Comparison of ENCODE assay signal across 13 cellular contexts in the genomic region with DNA sequence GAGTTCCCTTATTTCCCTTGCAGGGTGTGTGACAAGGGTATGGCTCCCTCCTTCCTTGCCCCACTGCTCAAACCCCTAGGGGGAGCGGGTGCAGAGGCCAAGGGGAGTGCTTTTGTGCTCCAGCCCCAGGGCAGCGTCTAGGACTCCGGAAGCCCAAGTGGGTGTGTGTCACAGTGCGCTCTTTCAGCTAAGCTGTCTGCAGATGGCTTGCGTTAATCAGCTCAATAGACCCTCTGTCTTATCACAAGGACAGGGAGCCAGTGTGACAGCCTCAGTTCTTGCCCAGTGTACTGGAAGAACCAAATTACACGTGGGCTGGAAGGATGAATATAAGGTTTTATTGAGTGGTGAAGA.
A peak's percentile ranks its signal among the peaks of the same experiment; 100 is the strongest.
DNase-seq lines count a peak whose midpoint lies in the region; ATAC-seq and TF ChIP-seq lines count a peak whose summit lies in the region.
"Had no signal": no experiment of that assay in that cellular context is flagged by ENCODE, and none has a peak within 500 bp of the region (broad histone marks: within the 10 kb centered on the region; RNA-seq: fewer than 3 reads in every experiment).

No MANE protein-coding gene starts in this region.

- peaks cover 14% of the 10 kb centered on the region for H3K4me1 Mint-ChIP-seq in osteocyte (ENCODE audit: unreplicated experiment)
- no peaks in the 10 kb centered on the region for H3K4me1 Mint-ChIP-seq in CD8-positive, alpha-beta memory T cell
- H3K4me1 Mint-ChIP-seq: activated CD4-positive, alpha-beta memory T cell treated with anti-CD3 and anti-CD28 coated beads, Interleukin-2, amount 10 ng/mL, durations not matched to agents 7 days and 5 days; CD4-positive, alpha-beta memory T cell; T-helper 17 cell had no signal

- TF ChIP-seq CTCF in epithelial cell of esophagus (IDR thresholded peaks at IDR 0.05; ENCODE audit: insufficient read depth, low read depth, low read length, missing control alignments) (no peak), osteocyte (IDR thresholded peaks at IDR 0.05) (no peak)

- no peak overlapping the region for H3K27ac ChIP-seq in CD8-positive, alpha-beta memory T cell (ENCODE audit: low read depth, low read length)

- POLR2A ChIA-PET in CD8-positive, alpha-beta memory T cell (lab: Charles Lee), result no interaction called here

- H3K27me3 Mint-ChIP-seq in osteocyte (ENCODE audit: unreplicated experiment), result no peaks in the 10 kb centered on the region
- peaks cover 0 to 3% of the 10 kb centered on the region in 2 donors for H3K27me3 Mint-ChIP-seq in CD8-positive, alpha-beta memory T cell
- H3K27me3 Mint-ChIP-seq: activated CD4-positive, alpha-beta memory T cell treated with anti-CD3 and anti-CD28 coated beads, Interleukin-2, amount 10 ng/mL, durations not matched to agents 7 days and 5 days; CD4-positive, alpha-beta memory T cell; T-helper 17 cell had no signal

- CTCF ChIA-PET in CD8-positive, alpha-beta memory T cell (lab: Charles Lee), result no interaction called here

- ATAC-seq in GM18520 (IDR thresholded peaks at IDR 0.05; ENCODE audit: unreplicated experiment) (peak; percentile 30), HG03025 (IDR thresholded peaks at IDR 0.05; ENCODE audit: low FRiP score, unreplicated experiment) (no peak)
- ATAC-seq: activated naive CD4-positive, alpha-beta T cell treated with anti-CD3 and anti-CD28 coated beads, Interleukin-2, amount 50 U/mL, for 72 hours; T-helper 17 cell had no signal

- H3K4me3 ChIP-seq in epithelial cell of esophagus (ENCODE audit: low read length), result no peak overlapping the region
- no peak overlapping the region for H3K4me3 ChIP-seq in CD8-positive, alpha-beta memory T cell (ENCODE audit: low read length)

- no peaks in the 10 kb centered on the region for H3K36me3 Mint-ChIP-seq in osteocyte (ENCODE audit: unreplicated experiment)
- no peaks in the 10 kb centered on the region for H3K36me3 Mint-ChIP-seq in CD8-positive, alpha-beta memory T cell
- H3K36me3 Mint-ChIP-seq: activated naive CD4-positive, alpha-beta T cell treated with anti-CD3 and anti-CD28 coated beads, Interleukin-2, amount 50 U/mL, for 72 hours; CD4-positive, alpha-beta memory T cell had no signal

- H3K27ac Mint-ChIP-seq in osteocyte (ENCODE audit: unreplicated experiment), result no peak overlapping the region
- H3K27ac Mint-ChIP-seq in CD8-positive, alpha-beta memory T cell, result no peak overlapping the region
- H3K27ac Mint-ChIP-seq: activated CD4-positive, alpha-beta memory T cell treated with anti-CD3 and anti-CD28 coated beads, Interleukin-2, amount 10 ng/mL, durations not matched to agents 7 days and 5 days; activated naive CD4-positive, alpha-beta T cell treated with anti-CD3 and anti-CD28 coated beads, Interleukin-2, amount 50 U/mL, for 72 hours; T-helper 17 cell had no signal

- DNase-seq in NCI-H69 (lab: John Stamatoyannopoulos, UW) (peak; percentile 87), epithelial cell of esophagus (ENCODE audit: low read depth) (peak; percentile 18), osteocyte (ENCODE audit: extremely low spot score, unreplicated experiment) (no peak), A172 (ENCODE audit: low spot score) (no peak), glomerular visceral epithelial cell (ENCODE audit: extremely low spot score) (no peak)
- no peak for DNase-seq in CD8-positive, alpha-beta memory T cell
- DNase-seq: activated CD4-positive, alpha-beta memory T cell treated with anti-CD3 and anti-CD28 coated beads, Interleukin-2, amount 10 ng/mL, durations not matched to agents 7 days and 5 days; CD4-positive, alpha-beta memory T cell; effector CD4-positive, alpha-beta T cell; T-helper 17 cell had no signal

- H3K4me1 ChIP-seq in CD8-positive, alpha-beta memory T cell (ENCODE audit: insufficient read depth, low read length), result no peaks in the 10 kb centered on the region

- peak overlapping the region; percentile 36 for H3K4me3 Mint-ChIP-seq in osteocyte (ENCODE audit: unreplicated experiment)
- no peak overlapping the region for H3K4me3 Mint-ChIP-seq in CD8-positive, alpha-beta memory T cell
- H3K4me3 Mint-ChIP-seq: activated CD4-positive, alpha-beta memory T cell treated with anti-CD3 and anti-CD28 coated beads, Interleukin-2, amount 10 ng/mL, durations not matched to agents 7 days and 5 days; CD4-positive, alpha-beta memory T cell; T-helper 17 cell had no signal

- no peaks in the 10 kb centered on the region for H3K36me3 ChIP-seq in CD8-positive, alpha-beta memory T cell (ENCODE audit: insufficient read depth, low read length)

- H3K9me3 ChIP-seq in CD8-positive, alpha-beta memory T cell (ENCODE audit: low read length), result no peaks in the 10 kb centered on the region

- no peaks in the 10 kb centered on the region for H3K9me3 Mint-ChIP-seq in osteocyte (ENCODE audit: unreplicated experiment)
- no peaks in the 10 kb centered on the region for H3K9me3 Mint-ChIP-seq in CD8-positive, alpha-beta memory T cell
- H3K9me3 Mint-ChIP-seq: activated CD4-positive, alpha-beta memory T cell treated with anti-CD3 and anti-CD28 coated beads, Interleukin-2, amount 10 ng/mL, durations not matched to agents 7 days and 5 days; activated naive CD4-positive, alpha-beta T cell treated with anti-CD3 and anti-CD28 coated beads, Interleukin-2, amount 50 U/mL, for 72 hours; CD4-positive, alpha-beta memory T cell had no signal

- H3K27me3 ChIP-seq in CD8-positive, alpha-beta memory T cell (ENCODE audit: insufficient read depth, low read length, poor library complexity, severe bottlenecking), result no peaks in the 10 kb centered on the region

Comparison
In these comparisons a context has a peak if more than half of its experiments do, and no peak if none do; other contexts are left out.
1. DNase-seq: peak in NCI-H69 (single experiment) and epithelial cell of esophagus (single experiment); none in osteocyte (single experiment), A172 (single experiment), CD8-positive, alpha-beta memory T cell (0 of 5) and glomerular visceral epithelial cell (single experiment).